ENCODE assay signal across 9 cellular contexts in the genomic region with DNA sequence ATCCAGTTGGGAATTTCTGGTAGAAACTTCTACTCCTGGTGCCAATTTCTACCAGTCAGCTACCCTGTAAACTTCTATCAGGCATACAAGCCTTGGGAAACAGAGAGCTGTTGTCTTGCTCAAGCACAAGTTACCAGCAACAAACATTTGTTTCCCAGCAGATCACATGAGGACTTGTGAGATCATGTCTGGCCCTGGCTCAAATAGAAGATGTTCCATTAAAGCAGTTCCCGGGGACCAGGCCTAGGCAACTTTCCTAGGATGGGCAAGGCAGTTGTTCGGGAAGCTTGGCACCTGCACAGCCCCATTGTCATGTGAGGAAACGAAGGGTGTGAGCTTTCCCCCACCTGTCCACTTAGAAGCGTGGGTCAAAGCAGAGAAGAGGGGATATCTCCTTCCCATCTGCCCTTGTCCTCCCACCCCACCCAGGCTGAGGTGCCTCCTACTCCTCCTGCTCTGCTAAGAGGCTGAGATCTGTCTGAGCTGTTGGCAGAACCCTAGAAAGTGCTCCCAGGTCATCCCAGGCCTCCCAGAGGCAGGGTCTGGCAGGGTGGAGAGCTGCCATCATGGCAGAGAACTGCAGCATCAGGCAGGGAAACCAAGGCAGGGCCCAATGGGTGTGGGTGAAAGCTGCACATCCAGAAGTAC. TPM values are rescaled to one million over a fixed set of nuclear protein-coding genes. Genes with fewer than 3 reads are reported as not detected.
DNase-seq lines count a peak whose midpoint lies in the region.
"Had no signal": no experiment of that assay in that cellular context is flagged by ENCODE, and none has a peak within 500 bp of the region (broad histone marks: within the 10 kb centered on the region; RNA-seq: fewer than 3 reads in every experiment).

No MANE protein-coding gene starts in this region.

- H3K27me3 ChIP-seq in ACC112 (ENCODE audit: insufficient read depth, low read length) (peaks cover 6% of the 10 kb centered on the region; the same call in 1 of the 2 replicates), esophagus (ENCODE audit: control insufficient read depth in 1 of 2, insufficient read depth in 2 of 2, low read length in 2 of 2) (no peaks in the 10 kb centered on the region), HAP-1 (ENCODE audit: low read depth) (no peaks in the 10 kb centered on the region)
- H3K27me3 ChIP-seq: neutrophil had no signal

- H3K27me3 Mint-ChIP-seq in activated naive CD4-positive, alpha-beta T cell treated with anti-CD3 and anti-CD28 coated beads, Interleukin-2, amount 10 ng/mL, durations not matched to agents 7 days and 5 days, result peaks cover 32% of the 10 kb centered on the region

- H3K9me3 ChIP-seq in esophagus (ENCODE audit: control insufficient read depth in 2 of 2, insufficient read depth in 1 of 2, low read depth in 1 of 2, low read length in 1 of 2), result no peaks in the 10 kb centered on the region
- H3K9me3 ChIP-seq in HAP-1, result no peaks in the 10 kb centered on the region
- H3K9me3 ChIP-seq: neutrophil had no signal

- CTCF ChIA-PET in activated naive CD4-positive, alpha-beta T cell treated with anti-CD3 and anti-CD28 coated beads, Interleukin-2, amount 10 ng/mL, durations not matched to agents 7 days and 5 days (lab: Charles Lee), result interaction anchor here (1.4 kb wide), 1 partner anchor 13 kb away, joined by 3 read pairs; no protein-coding TSS in a partner anchor

- peak overlapping the region; percentile 48; the same call in 1 of the 2 replicates for H3K27ac ChIP-seq in ACC112 (ENCODE audit: low read depth, low read length)
- H3K27ac ChIP-seq in esophagus (ENCODE audit: low read depth in 2 of 2, low read length in 1 of 2), result peak overlapping the region; percentile 97 to 99
- H3K27ac ChIP-seq: neutrophil had no signal

- no peaks in the 10 kb centered on the region for H3K36me3 Mint-ChIP-seq in activated naive CD4-positive, alpha-beta T cell treated with anti-CD3 and anti-CD28 coated beads, Interleukin-2, amount 10 ng/mL, durations not matched to agents 7 days and 5 days

- H3K4me1 ChIP-seq in ACC112 (ENCODE audit: control insufficient read depth, insufficient read depth, low read length, unreplicated experiment) (peaks cover 13% of the 10 kb centered on the region), esophagus (ENCODE audit: control insufficient read depth in 2 of 2, insufficient read depth in 2 of 2, low read length in 1 of 2) (peaks cover 3 to 22% of the 10 kb centered on the region in 2 donors), HAP-1 (no peaks in the 10 kb centered on the region)

- H3K4me3 Mint-ChIP-seq in activated naive CD4-positive, alpha-beta T cell treated with anti-CD3 and anti-CD28 coated beads, Interleukin-2, amount 10 ng/mL, durations not matched to agents 7 days and 5 days, result no peak overlapping the region

- no peak overlapping the region for H2AFZ ChIP-seq in ACC112 (ENCODE audit: low read length, unreplicated experiment)

- DNase-seq in NCI-H2196 (lab: John Stamatoyannopoulos, UW; ENCODE audit: unreplicated experiment) (peak; percentile 55), myocyte (ENCODE audit: low read depth) (peak; percentile 98), D341Med (ENCODE audit: low spot score) (no peak), HAP-1 (ENCODE audit: low spot score in 2 of 2) (no peak)
- no peak for DNase-seq in activated naive CD4-positive, alpha-beta T cell treated with anti-CD3 and anti-CD28 coated beads, Interleukin-2, amount 10 ng/mL, durations not matched to agents 7 days and 5 days
- DNase-seq in activated CD8-positive, alpha-beta memory T cell treated with anti-CD3 and anti-CD28 coated beads, Interleukin-2, amount 50 U/mL, for 48 hours, result no peak

- H3K4me3 ChIP-seq in ACC112 (ENCODE audit: low read depth, low read length), result no peak overlapping the region
- no peak overlapping the region for H3K4me3 ChIP-seq in esophagus (ENCODE audit: low read depth in 1 of 2, low read length in 2 of 2)
- H3K4me3 ChIP-seq in HAP-1, result no peak overlapping the region

- H3K4me1 Mint-ChIP-seq in activated naive CD4-positive, alpha-beta T cell treated with anti-CD3 and anti-CD28 coated beads, Interleukin-2, amount 10 ng/mL, durations not matched to agents 7 days and 5 days, result peaks cover 17% of the 10 kb centered on the region

- no peak overlapping the region for H3K27ac Mint-ChIP-seq in activated naive CD4-positive, alpha-beta T cell treated with anti-CD3 and anti-CD28 coated beads, Interleukin-2, amount 10 ng/mL, durations not matched to agents 7 days and 5 days

- H3K79me2 ChIP-seq in ACC112 (ENCODE audit: control insufficient read depth, insufficient read depth, low read length, unreplicated experiment), result no peaks in the 10 kb centered on the region

- in situ Hi-C loops in HAP-1 (cut with MboI; ENCODE audit: low sequenced_read_pairs), result no loop called here

- H3K9me3 Mint-ChIP-seq in activated naive CD4-positive, alpha-beta T cell treated with anti-CD3 and anti-CD28 coated beads, Interleukin-2, amount 10 ng/mL, durations not matched to agents 7 days and 5 days, result no peaks in the 10 kb centered on the region

- 19 to 32% methylated on average over 4 of the region's 4 CpGs for WGBS in esophagus, 2 donors

- H3K36me3 ChIP-seq in ACC112 (ENCODE audit: insufficient read depth, low read length), result no peaks in the 10 kb centered on the region
- no peaks in the 10 kb centered on the region for H3K36me3 ChIP-seq in esophagus (ENCODE audit: control insufficient read depth in 2 of 2, insufficient read depth in 2 of 2, low read length in 1 of 2)
- no peaks in the 10 kb centered on the region for H3K36me3 ChIP-seq in HAP-1 (replicated peaks)
- H3K36me3 ChIP-seq: neutrophil had no signal

RNA-seq across cellular contexts. Expression of a gene that starts 11.2 kb away (rescaled TPM):
- 1 to 10 TPM; 1.1 to 2.7 TPM for polyA plus RNA-seq in esophagus
- 3.8 and 5.6 TPM in 2 replicates for total RNA-seq in myocyte
- 0.76 TPM for polyA plus RNA-seq in myocyte (2012)

RNA-seq across cellular contexts. Expression of a gene that starts 20.5 kb away (rescaled TPM):
- 100 to 1,000 TPM; 202 to 673 TPM for polyA plus RNA-seq in esophagus
- 2.8 and 3.4 TPM in 2 replicates for total RNA-seq in myocyte
- polyA plus RNA-seq in myocyte (2012), result 1.8 TPM

Comparison
In these comparisons a context has a peak if more than half of its experiments do, and no peak if none do; other contexts are left out.
1. DNase-seq: peak in NCI-H2196 (single experiment) and myocyte (single experiment); none in D341Med (single experiment), HAP-1 (0 of 2), activated naive CD4-positive, alpha-beta T cell treated with anti-CD3 and anti-CD28 coated beads, Interleukin-2, amount 10 ng/mL, durations not matched to agents 7 days and 5 days (single experiment) and activated CD8-positive, alpha-beta memory T cell treated with anti-CD3 and anti-CD28 coated beads, Interleukin-2, amount 50 U/mL, for 48 hours (single experiment).